Comparison of ENCODE assay signal across 3 cellular contexts in the genomic region with DNA sequence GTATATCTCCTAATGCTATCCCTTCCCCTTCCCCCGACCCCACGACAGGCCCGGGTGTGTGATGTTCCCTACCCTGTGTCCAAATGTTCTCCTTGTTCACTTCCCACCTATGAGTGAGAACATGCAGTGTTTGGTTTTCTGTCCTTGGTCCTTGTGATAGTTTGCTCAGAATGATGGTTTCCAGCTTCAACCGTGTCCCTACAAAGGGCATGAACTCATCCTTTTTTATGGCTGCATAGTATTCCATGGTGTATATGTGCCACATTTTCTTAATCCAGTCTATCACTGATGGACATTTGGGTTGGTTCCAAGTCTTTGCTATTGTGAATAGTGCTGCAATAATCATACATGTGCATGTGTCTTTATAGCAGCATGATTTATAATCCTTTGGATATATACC. TPM values are rescaled to one million over a fixed set of nuclear protein-coding genes. Genes with fewer than 3 reads are reported as not detected.
DNase-seq lines count a peak whose midpoint lies in the region; ATAC-seq, FAIRE-seq and TF ChIP-seq lines count a peak whose summit lies in the region.
"Not testable (repeated sequence)": the region's sequence is repeated elsewhere in the genome, so short reads cannot be mapped to it uniquely, and the experiment has no call there.

No MANE protein-coding gene starts in this region.

- whole genome bisulfite sequencing in K562 (ENCODE audit: insufficient coverage, low coverage, missing lambda C conversion rate) = 0% methylated on average over 4 of the region's 4 CpGs

- not testable (repeated sequence) for FAIRE-seq in K562 (lab: Jason Lieb, UNC); kidney (lab: Jason Lieb, UNC)

- in situ Hi-C loops in K562 (cut with MboI) = not testable (repeated sequence)

- not testable (repeated sequence) for DNase-seq in K562 (ENCODE audit: extremely low read depth in 1 of 4, low spot score in 3 of 4)
- peak; percentile 28 for DNase-seq in kidney

- not testable (repeated sequence) for H3K4me3 ChIP-seq in HEK293 (ENCODE audit: low read depth, low read length); K562; kidney (ENCODE audit: low read length in 2 of 2)

- intact Hi-C loops in K562 (cut with micrococcal nuclease); kidney (cut with DNase I): not testable (repeated sequence)

- ATAC-seq in K562 = not testable (repeated sequence)

- not testable (repeated sequence) for H3K4me1 ChIP-seq in HEK293 (ENCODE audit: control insufficient read depth, insufficient read depth, low read length); K562 (replicated peaks in 1 of 2; ENCODE audit: control insufficient read depth in 2 of 2, insufficient read depth in 2 of 2, low read length in 2 of 2); kidney (ENCODE audit: control insufficient read depth in 1 of 2, insufficient read depth in 1 of 2, low read depth in 1 of 2, low read length in 2 of 2)

- H3K27me3 ChIP-seq in K562 (ENCODE audit: control insufficient read depth in 2 of 2, insufficient read depth in 2 of 2, low read length in 2 of 2) = peaks cover under 1 to 11% of the 10 kb centered on the region in 2 experiments; a peak in 2 of 5 replicates

- H4K20me1 ChIP-seq in K562 (replicated peaks; ENCODE audit: control insufficient read depth, insufficient read depth, low read length) = not testable (repeated sequence)

- not testable (repeated sequence) for TF ChIP-seq CTCF in HEK293 (tag by site-specific recombination; IDR thresholded peaks at IDR 0.05); K562 (IDR thresholded peaks at IDR 0.05 in 2 of 3, conservative IDR thresholded peaks at IDR 0.05 in 1 of 3; ENCODE audit: insufficient read depth in 2 of 3, low read depth in 1 of 3, low read length in 3 of 3); kidney (IDR thresholded peaks at IDR 0.05; ENCODE audit: borderline replicate concordance, extremely low read depth, insufficient read depth)

- CTCF ChIA-PET in HEK293 (lab: Yijun Ruan, JAX); K562 (lab: Yijun Ruan, JAX; ENCODE audit: low intra/inter-chr PET ratio): not testable (repeated sequence)

- not testable (repeated sequence) for H3K9ac ChIP-seq in K562 (ENCODE audit: insufficient read depth in 1 of 2, low read depth in 2 of 2, low read length in 2 of 2); kidney (ENCODE audit: low read length in 2 of 2)

- not testable (repeated sequence) for TF ChIP-seq RAD21 in K562 (CRISPR knock-in tag; conservative IDR thresholded peaks at IDR 0.05 in 1 of 2, IDR thresholded peaks at IDR 0.05 in 1 of 2)

- not testable (repeated sequence) for TF ChIP-seq POLR2A in K562 (conservative IDR thresholded peaks at IDR 0.05)

- not testable (repeated sequence) for H3K9me3 ChIP-seq in HEK293 (ENCODE audit: control insufficient read depth, insufficient read depth, low read depth, low read length); K562 (replicated peaks; ENCODE audit: control insufficient read depth, insufficient read depth, low read depth, low read length); kidney (ENCODE audit: control insufficient read depth in 1 of 2, low read length in 2 of 2)

- POLR2A ChIA-PET in HEK293 (lab: Yijun Ruan, JAX); K562 (lab: Yijun Ruan, JAX): not testable (repeated sequence)

- not testable (repeated sequence) for H3K27ac ChIP-seq in HEK293 (ENCODE audit: extremely low read depth, low read depth, low read length); K562 (ENCODE audit: extremely low read depth, low read depth, low read length); kidney (ENCODE audit: low read depth in 2 of 2, low read length in 2 of 2)

- TF ChIP-seq EP300 in K562 (IDR thresholded peaks at IDR 0.05; ENCODE audit: low read length) = not testable (repeated sequence)

- not testable (repeated sequence) for H2AFZ ChIP-seq in K562 (ENCODE audit: low read depth, low read length)

- H3K9me1 ChIP-seq in K562 (ENCODE audit: control insufficient read depth, insufficient read depth, low read length) = not testable (repeated sequence)

- H3K36me3 ChIP-seq in HEK293 (ENCODE audit: control insufficient read depth in 2 of 2, insufficient read depth in 1 of 2, low read length in 2 of 2); K562 (ENCODE audit: control insufficient read depth, insufficient read depth, low read length); kidney (ENCODE audit: control insufficient read depth in 1 of 2, insufficient read depth in 2 of 2, low read length in 2 of 2): not testable (repeated sequence)

- not testable (repeated sequence) for H3K4me2 ChIP-seq in K562 (ENCODE audit: insufficient read depth, low read length)

- BruUV-seq in K562 (replicated peaks; lab: Mats Ljungman, UMichigan) = not testable (repeated sequence)

- H3K79me2 ChIP-seq in K562 (ENCODE audit: control insufficient read depth, insufficient read depth, low read length) = not testable (repeated sequence)

TF ChIP-seq in HEK293, 187 proteins besides CTCF, POLR2A, EP300 and RAD21:
- TF ChIP-seq, protein P1, sequence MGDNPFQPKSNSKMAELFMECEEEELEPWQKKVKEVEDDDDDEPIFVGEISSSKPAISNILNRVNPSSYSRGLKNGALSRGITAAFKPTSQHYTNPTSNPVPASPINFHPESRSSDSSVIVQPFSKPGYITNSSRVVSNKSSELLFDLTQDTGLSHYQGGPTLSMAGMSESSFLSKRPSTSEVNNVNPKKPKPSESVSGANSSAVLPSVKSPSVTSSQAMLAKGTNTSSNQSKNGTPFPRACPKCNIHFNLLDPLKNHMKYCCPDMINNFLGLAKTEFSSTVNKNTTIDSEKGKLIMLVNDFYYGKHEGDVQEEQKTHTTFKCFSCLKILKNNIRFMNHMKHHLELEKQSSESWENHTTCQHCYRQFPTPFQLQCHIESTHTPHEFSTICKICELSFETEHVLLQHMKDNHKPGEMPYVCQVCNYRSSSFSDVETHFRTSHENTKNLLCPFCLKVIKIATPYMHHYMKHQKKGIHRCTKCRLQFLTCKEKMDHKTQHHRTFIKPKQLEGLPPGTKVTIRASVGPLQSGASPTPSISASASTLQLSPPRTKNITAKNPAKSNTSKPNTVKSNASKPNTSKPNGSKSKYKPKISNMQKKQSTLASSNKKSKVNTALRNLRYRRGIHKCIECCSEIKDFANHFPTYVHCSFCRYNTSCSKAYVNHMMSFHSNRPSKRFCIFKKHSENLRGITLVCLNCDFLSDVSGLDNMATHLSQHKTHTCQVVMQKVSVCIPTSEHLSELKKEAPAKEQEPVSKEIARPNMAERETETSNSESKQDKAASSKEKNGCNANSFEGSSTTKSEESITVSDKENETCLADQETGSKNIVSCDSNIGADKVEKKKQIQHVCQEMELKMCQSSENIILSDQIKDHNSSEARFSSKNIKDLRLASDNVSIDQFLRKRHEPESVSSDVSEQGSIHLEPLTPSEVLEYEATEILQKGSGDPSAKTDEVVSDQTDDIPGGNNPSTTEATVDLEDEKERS (tag by site-specific recombination; IDR thresholded peaks at IDR 0.05) = peak; percentile 65; the same call in 1 of the 2 replicates
- TF ChIP-seq ZNF146 (tag by site-specific recombination; IDR thresholded peaks at IDR 0.05) = peak; percentile 81

TF ChIP-seq in K562, 482 proteins besides CTCF, POLR2A, EP300 and RAD21:
- peak; percentile 79 for TF ChIP-seq ZNF146 (CRISPR knock-in tag; IDR thresholded peaks at IDR 0.05; ENCODE audit: unreplicated experiment)
- peak; percentile 40; the same call in 1 of the 2 replicates for TF ChIP-seq BCOR (IDR thresholded peaks at IDR 0.05)
- TF ChIP-seq KDM1A (IDR thresholded peaks at IDR 0.05) = peak in 1 of 2 experiments; percentile 34; a peak in 1 of 4 replicates
TF ChIP-seq in K562: peak in this region for 3; not testable (repeated sequence) for 479.

RNA-seq across cellular contexts. Expression of gene EIF5A2, which starts 24.6 kb away (rescaled TPM):
- 2.8 and 5.8 TPM in 2 replicates for total RNA-seq in K562 (2011; cell fraction: chromatin; rRNA removed; ENCODE audit: low replicate concordance)
- total RNA-seq in K562 (2011; cell fraction: nucleolus; rRNA removed) = 1.8 TPM in 2 replicates
- total RNA-seq in K562 (2011; cell fraction: nucleoplasm; rRNA removed) = 2.3 and 6.8 TPM in 2 replicates
- total RNA-seq in K562 (2014; rRNA removed) (3.7 and 3.9 TPM in 2 replicates), K562 (2014; rRNA removed; fragmentation: Illumina TruSeq; extraction: Trizol) (15.9 and 23.5 TPM in 2 replicates), K562 (2015; rRNA removed; fragmentation: Illumina TruSeq; extraction: Trizol) (9.0 and 9.6 TPM in 2 replicates), K562 (2021) (18.2 and 21.0 TPM in 2 replicates), kidney (11.2 TPM)
- polyA plus RNA-seq in K562 (2011; rRNA removed) (10.7 and 17.6 TPM in 2 replicates), K562 (2014; fragmentation: Illumina TruSeq; extraction: Trizol) (13.9 and 15.6 TPM in 2 replicates), K562 (2014; fragmentation: Nextera tagmentation; extraction: Ambion mirVana) (10 to 100 TPM; 17.9 to 18.3 TPM), K562 (2014; rRNA removed) (9.5 and 10.8 TPM in 2 replicates), kidney (ENCODE audit: insufficient read depth, low read depth, low replicate concordance) (6.1 TPM)
- polyA plus RNA-seq in K562 (2011; cell fraction: cytosol; rRNA removed) = 2.7 and 2.8 TPM in 2 replicates
- polyA plus RNA-seq in K562 (2011; cell fraction: nucleus; rRNA removed) = 1.1 and 2.1 TPM in 2 replicates
- 12.8 and 15.1 TPM in 2 replicates for polyA plus RNA-seq in K562 (2012)
- 19.7 and 23.8 TPM in 2 replicates for polyA minus RNA-seq in K562 (2011; rRNA and poly(A)+ RNA removed)
- polyA minus RNA-seq in K562 (2011; cell fraction: cytosol; rRNA and poly(A)+ RNA removed) = 4.6 and 4.9 TPM in 2 replicates
- polyA minus RNA-seq in K562 (2011; cell fraction: nucleus; rRNA and poly(A)+ RNA removed) = 1.5 and 2.7 TPM in 2 replicates
